In genomic region chr7:47403341-47403866, GRCh38 we compare ENCODE assay signal across 18 cellular contexts.
DNase-seq lines count a peak whose midpoint lies in the region; ATAC-seq and TF ChIP-seq lines count a peak whose summit lies in the region.
"Had no signal": no experiment of that assay in that cellular context is flagged by ENCODE, and none has a peak within 500 bp of the region (broad histone marks: within the 10 kb centered on the region; RNA-seq: fewer than 3 reads in every experiment).

No MANE protein-coding gene starts in this region.

- H3K27me3 Mint-ChIP-seq in CD4-positive, alpha-beta T cell = no peaks in the 10 kb centered on the region
- H3K27me3 Mint-ChIP-seq in activated CD4-positive, alpha-beta memory T cell treated with anti-CD3 and anti-CD28 coated beads for 36 hours = no peaks in the 10 kb centered on the region
- H3K27me3 Mint-ChIP-seq in HFFc6 (ENCODE audit: insufficient read depth) = no peaks in the 10 kb centered on the region; the same call in 1 of the 2 replicates
- H3K27me3 Mint-ChIP-seq: activated CD4-positive, alpha-beta T cell treated with anti-CD3 and anti-CD28 coated beads, Interleukin-2, amount 10 ng/mL, durations not matched to agents 7 days and 5 days had no signal

- H3K27me3 ChIP-seq in CD4-positive, alpha-beta T cell (ENCODE audit: control insufficient read depth, insufficient read depth, low read length) = no peaks in the 10 kb centered on the region
- H3K27me3 ChIP-seq in iPS-18a (ENCODE audit: control insufficient read depth, insufficient read depth, low read length) = no peaks in the 10 kb centered on the region

- peak overlapping the region; percentile 16 for H3K27ac Mint-ChIP-seq in CD4-positive, alpha-beta T cell
- H3K27ac Mint-ChIP-seq in activated CD4-positive, alpha-beta memory T cell treated with anti-CD3 and anti-CD28 coated beads for 36 hours = no peak overlapping the region
- H3K27ac Mint-ChIP-seq in HFFc6 = no peak overlapping the region
- H3K27ac Mint-ChIP-seq: activated CD4-positive, alpha-beta T cell treated with anti-CD3 and anti-CD28 coated beads, Interleukin-2, amount 10 ng/mL, durations not matched to agents 7 days and 5 days had no signal

- intact Hi-C loops in CD4-positive, alpha-beta T cell (cut with DNase I, micrococcal nuclease) = no loop called here
- intact Hi-C loops in posterior vena cava (cut with DNase I) = no loop called here
- intact Hi-C loops in activated CD4-positive, alpha-beta memory T cell treated with anti-CD3 and anti-CD28 coated beads for 36 hours (cut with micrococcal nuclease) = no loop called here

- in situ Hi-C loops in G401 (cut with HindIII; ENCODE audit: low sequenced_read_pairs) = no loop called here

- DNase-seq in CD4-positive, alpha-beta T cell = peak in 1 of 10 experiments; percentile 2
- DNase-seq in amniotic epithelial cell (ENCODE audit: low read depth) (peak; percentile 98), posterior vena cava (ENCODE audit: low spot score) (peak; percentile 30), putamen (ENCODE audit: low spot score) (no peak), HFFc6 (no peak), G401 (ENCODE audit: low spot score) (no peak)
- no peak for DNase-seq in activated CD4-positive, alpha-beta memory T cell treated with anti-CD3 and anti-CD28 coated beads for 36 hours
- DNase-seq: activated CD4-positive, alpha-beta T cell treated with anti-CD3 and anti-CD28 coated beads, Interleukin-2, amount 10 ng/mL, durations not matched to agents 7 days and 5 days; activated CD8-positive, alpha-beta memory T cell treated with anti-CD3 and anti-CD28 coated beads, Interleukin-2, amount 50 U/mL, for 48 hours; anterior cingulate cortex; C1 segment of cervical spinal cord; DMS79 treated with DMSO at 0.1 percent for 48 hours; left ventricle myocardium inferior; NCI-H1436; NCI-H2171 had no signal

- H3K4me1 ChIP-seq in iPS-18a (ENCODE audit: control insufficient read depth, low read depth, low read length) = peaks cover 5% of the 10 kb centered on the region

- no peak for ATAC-seq in CD4-positive, alpha-beta T cell (ENCODE audit: poor library complexity)

- no peak overlapping the region for H3K9ac ChIP-seq in iPS-18a (ENCODE audit: low read length)
- H3K9ac ChIP-seq: GM23248 had no signal

- no peak overlapping the region for H3K4me3 ChIP-seq in iPS-18a (ENCODE audit: low read length)
- H3K4me3 ChIP-seq: A549, GM23248, left ventricle myocardium inferior had no signal

- TF ChIP-seq CTCF in CD4-positive, alpha-beta T cell (IDR thresholded peaks at IDR 0.05) = no peak
- no peak for TF ChIP-seq CTCF in HFFc6 (IDR thresholded peaks at IDR 0.05)

- H3K36me3 Mint-ChIP-seq in CD4-positive, alpha-beta T cell (ENCODE audit: low read depth) = no peaks in the 10 kb centered on the region
- no peaks in the 10 kb centered on the region for H3K36me3 Mint-ChIP-seq in activated CD4-positive, alpha-beta memory T cell treated with anti-CD3 and anti-CD28 coated beads for 36 hours
- peaks cover 37% of the 10 kb centered on the region for H3K36me3 Mint-ChIP-seq in HFFc6 (ENCODE audit: low read depth)

- CTCF ChIA-PET in CD4-positive, alpha-beta T cell (lab: Charles Lee) = no interaction called here
- CTCF ChIA-PET in activated CD4-positive, alpha-beta memory T cell treated with anti-CD3 and anti-CD28 coated beads for 36 hours (lab: Charles Lee) = no interaction called here

- no peaks in the 10 kb centered on the region for H3K9me3 ChIP-seq in CD4-positive, alpha-beta T cell (ENCODE audit: control insufficient read depth, low read length)
- no peaks in the 10 kb centered on the region for H3K9me3 ChIP-seq in iPS-18a (ENCODE audit: control insufficient read depth, low read depth, low read length)
- H3K9me3 ChIP-seq: A549, left ventricle myocardium inferior had no signal

- POLR2A ChIA-PET in CD4-positive, alpha-beta T cell (lab: Charles Lee) = no interaction called here
- POLR2A ChIA-PET in activated CD4-positive, alpha-beta memory T cell treated with anti-CD3 and anti-CD28 coated beads for 36 hours (lab: Charles Lee) = no interaction called here

- H3K9me3 Mint-ChIP-seq in CD4-positive, alpha-beta T cell = no peaks in the 10 kb centered on the region
- H3K9me3 Mint-ChIP-seq in activated CD4-positive, alpha-beta memory T cell treated with anti-CD3 and anti-CD28 coated beads for 36 hours = no peaks in the 10 kb centered on the region
- no peaks in the 10 kb centered on the region for H3K9me3 Mint-ChIP-seq in HFFc6
- H3K9me3 Mint-ChIP-seq: activated CD4-positive, alpha-beta T cell treated with anti-CD3 and anti-CD28 coated beads, Interleukin-2, amount 10 ng/mL, durations not matched to agents 7 days and 5 days had no signal

- peaks cover 11% of the 10 kb centered on the region for H3K4me1 Mint-ChIP-seq in CD4-positive, alpha-beta T cell (ENCODE audit: low read depth)
- no peaks in the 10 kb centered on the region for H3K4me1 Mint-ChIP-seq in activated CD4-positive, alpha-beta memory T cell treated with anti-CD3 and anti-CD28 coated beads for 36 hours (ENCODE audit: low read depth)
- peaks cover 9% of the 10 kb centered on the region for H3K4me1 Mint-ChIP-seq in HFFc6 (ENCODE audit: low read depth)
- H3K4me1 Mint-ChIP-seq: activated CD4-positive, alpha-beta T cell treated with anti-CD3 and anti-CD28 coated beads, Interleukin-2, amount 10 ng/mL, durations not matched to agents 7 days and 5 days had no signal

- H3K4me3 Mint-ChIP-seq in CD4-positive, alpha-beta T cell = no peak overlapping the region
- H3K4me3 Mint-ChIP-seq in activated CD4-positive, alpha-beta memory T cell treated with anti-CD3 and anti-CD28 coated beads for 36 hours = no peak overlapping the region
- H3K4me3 Mint-ChIP-seq in HFFc6 = no peak overlapping the region
- H3K4me3 Mint-ChIP-seq: activated CD4-positive, alpha-beta T cell treated with anti-CD3 and anti-CD28 coated beads, Interleukin-2, amount 10 ng/mL, durations not matched to agents 7 days and 5 days had no signal

- no peak overlapping the region for H3K27ac ChIP-seq in CD4-positive, alpha-beta T cell (ENCODE audit: low read depth, low read length)
- H3K27ac ChIP-seq in iPS-18a (ENCODE audit: low read length) = peak overlapping the region; percentile 11
- H3K27ac ChIP-seq: A549, GM23248, left ventricle myocardium inferior had no signal

- peaks cover 4% of the 10 kb centered on the region for H3K36me3 ChIP-seq in iPS-18a (ENCODE audit: control insufficient read depth, low read depth, low read length)

Comparison
In these comparisons a context has a peak if more than half of its experiments do, and no peak if none do; other contexts are left out.
1. DNase-seq: peak in amniotic epithelial cell (single experiment) and posterior vena cava (single experiment); none in putamen (single experiment), activated CD4-positive, alpha-beta memory T cell treated with anti-CD3 and anti-CD28 coated beads for 36 hours (single experiment), HFFc6 (single experiment) and G401 (single experiment).